ENCODE assay signal across 1 cellular context in the genomic region with DNA sequence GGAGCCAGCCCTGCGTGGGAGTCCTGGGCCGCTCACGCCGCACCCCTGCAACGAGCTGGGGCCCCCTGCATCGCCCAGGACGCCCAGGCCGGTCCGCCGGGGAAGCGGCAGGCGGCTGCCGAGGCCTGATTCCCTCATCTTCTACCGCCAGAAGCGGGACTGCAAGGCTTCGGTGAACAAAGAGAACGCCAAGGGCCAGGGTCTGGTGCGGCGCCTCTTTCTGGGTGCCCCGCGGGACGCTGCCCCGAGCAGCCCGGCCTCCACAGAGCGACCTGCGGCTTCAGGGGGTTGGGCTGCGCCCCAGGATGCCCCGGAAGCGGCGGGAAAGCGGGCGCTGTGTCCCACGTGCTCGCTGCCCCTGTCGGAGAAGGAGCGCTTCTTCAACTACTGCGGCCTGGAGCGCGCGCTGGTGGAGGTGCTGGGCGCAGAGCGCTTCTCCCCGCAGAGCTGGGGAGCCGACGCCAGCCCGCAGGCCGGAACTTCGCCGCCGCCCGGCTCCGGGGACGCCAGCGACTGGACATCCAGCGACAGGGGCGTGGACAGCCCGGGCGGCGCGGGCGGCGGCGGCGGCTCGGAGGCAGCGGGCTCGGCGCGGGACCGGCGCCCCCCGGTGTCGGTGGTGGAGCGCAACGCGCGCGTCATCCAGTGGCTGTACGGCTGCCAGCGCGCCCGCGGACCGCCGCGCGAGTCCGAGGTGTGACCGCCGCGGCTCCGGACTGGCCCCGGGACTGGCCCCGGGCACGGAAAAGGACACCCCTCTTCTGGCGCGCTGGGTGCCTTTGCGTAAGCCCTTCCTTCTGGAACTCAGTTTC.
TF ChIP-seq lines count a peak whose summit lies in the region.

No MANE protein-coding gene starts in this region.

TF ChIP-seq in IMR-90, 13 proteins besides CTCF, POLR2A, EP300 and RAD21 (continued from another document):
- TF ChIP-seq SMC3 (IDR thresholded peaks at IDR 0.05; ENCODE audit: low read depth, low read length) = no peak
- no peak for TF ChIP-seq BHLHE40 (IDR thresholded peaks at IDR 0.05; ENCODE audit: low read depth, low read length)
- TF ChIP-seq NFE2L2 (IDR thresholded peaks at IDR 0.05; ENCODE audit: low read depth, low read length) = no peak
- TF ChIP-seq RCOR1 (IDR thresholded peaks at IDR 0.05; ENCODE audit: insufficient replicate concordance, low read length) = no peak
- TF ChIP-seq RFX5 (IDR thresholded peaks at IDR 0.05; ENCODE audit: low read depth, low read length) = no peak
- no peak for TF ChIP-seq MXI1 (IDR thresholded peaks at IDR 0.05; ENCODE audit: borderline replicate concordance, low read depth, low read length)
- TF ChIP-seq, protein P1, sequence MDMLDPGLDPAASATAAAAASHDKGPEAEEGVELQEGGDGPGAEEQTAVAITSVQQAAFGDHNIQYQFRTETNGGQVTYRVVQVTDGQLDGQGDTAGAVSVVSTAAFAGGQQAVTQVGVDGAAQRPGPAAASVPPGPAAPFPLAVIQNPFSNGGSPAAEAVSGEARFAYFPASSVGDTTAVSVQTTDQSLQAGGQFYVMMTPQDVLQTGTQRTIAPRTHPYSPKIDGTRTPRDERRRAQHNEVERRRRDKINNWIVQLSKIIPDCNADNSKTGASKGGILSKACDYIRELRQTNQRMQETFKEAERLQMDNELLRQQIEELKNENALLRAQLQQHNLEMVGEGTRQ (IDR thresholded peaks at IDR 0.05; ENCODE audit: low read depth, low read length) = no peak
- no peak for TF ChIP-seq ELK1 (IDR thresholded peaks at IDR 0.05; ENCODE audit: borderline replicate concordance, low read depth, low read length)
- TF ChIP-seq MAFK (IDR thresholded peaks at IDR 0.05; ENCODE audit: low read depth, low read length) = no peak
- TF ChIP-seq CHD1 (IDR thresholded peaks at IDR 0.05; ENCODE audit: low read depth, low read length) = no peak
- no peak for TF ChIP-seq FOS (IDR thresholded peaks at IDR 0.05; ENCODE audit: low read depth, low read length)
- TF ChIP-seq CEBPB (IDR thresholded peaks at IDR 0.05; ENCODE audit: low read depth, low read length) = no peak
